ENCODE assay signal across 6 cellular contexts in the genomic region with DNA sequence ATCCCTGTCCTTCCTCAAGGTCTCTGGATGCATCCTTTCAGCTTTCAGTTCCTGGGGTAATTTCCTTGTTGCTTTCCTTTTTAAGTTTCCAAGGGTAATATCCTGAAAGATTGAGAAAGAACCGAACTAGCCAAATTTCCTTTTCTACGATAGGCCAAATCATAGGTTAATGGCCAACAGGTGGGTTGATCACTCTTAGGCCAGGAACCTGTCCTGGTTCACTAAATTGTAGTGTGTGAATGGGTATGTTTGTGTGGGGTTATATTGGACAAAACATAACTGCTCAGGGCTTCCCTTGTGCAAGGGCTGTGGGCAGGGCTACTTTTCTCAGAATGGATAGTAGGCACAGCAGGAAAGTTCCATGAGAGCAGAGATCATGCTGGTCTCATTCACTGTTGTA.
"Had no signal": no experiment of that assay in that cellular context is flagged by ENCODE, and none has a peak within 500 bp of the region (broad histone marks: within the 10 kb centered on the region; RNA-seq: fewer than 3 reads in every experiment).

No MANE protein-coding gene starts in this region.

- DNase-seq: H9, HCEC 1CT, HFFc6 had no signal

- ATAC-seq: GM23338, HepG2 had no signal

- H3K27ac ChIP-seq: HL-60 had no signal

- H3K4me3 ChIP-seq: GM23338 had no signal
